Comparison of ENCODE assay signal across 35 cellular contexts in the genomic region with DNA sequence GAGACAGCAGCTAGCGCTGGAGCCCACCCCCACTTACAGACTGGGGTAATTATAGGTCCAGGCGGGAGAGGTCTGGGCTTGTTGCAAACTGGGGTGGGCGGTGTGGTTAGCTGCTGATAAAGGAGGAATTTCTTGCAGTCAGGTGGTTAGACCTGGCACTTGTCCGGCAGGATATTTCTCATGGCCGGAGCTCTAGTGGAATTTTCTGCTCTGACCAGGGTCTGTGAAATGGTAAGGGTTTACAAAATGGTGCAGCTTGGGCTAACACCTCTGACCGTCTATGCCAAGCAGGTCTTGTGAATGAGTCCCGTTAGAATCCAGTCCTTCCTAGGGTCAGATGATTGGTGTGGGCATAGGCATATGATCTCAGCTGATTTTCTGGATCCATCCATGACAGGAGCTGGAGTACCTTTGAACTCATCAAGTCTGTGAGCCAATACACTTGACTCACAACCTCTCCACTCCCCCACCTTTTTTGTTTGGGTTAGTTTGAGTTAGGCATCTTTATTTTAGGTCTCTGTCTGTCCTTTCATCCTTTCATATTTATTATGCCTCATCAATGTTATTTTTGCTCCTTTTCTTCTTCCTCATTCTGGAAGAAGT.
"Had no signal": no experiment of that assay in that cellular context is flagged by ENCODE, and none has a peak within 500 bp of the region (broad histone marks: within the 10 kb centered on the region; RNA-seq: fewer than 3 reads in every experiment).

No MANE protein-coding gene starts in this region.

- H3K4me3 Mint-ChIP-seq: activated CD4-positive, alpha-beta memory T cell treated with anti-CD3 and anti-CD28 coated beads for 36 hours; activated CD4-positive, alpha-beta T cell treated with anti-CD3 and anti-CD28 coated beads, Interleukin-2, amount 10 ng/mL, durations not matched to agents 24 days and 14 days; activated naive CD8-positive, alpha-beta T cell treated with anti-CD3 and anti-CD28 coated beads, Interleukin-2, amount 50 U/mL, for 24 hours; activated T-helper 1 cell treated with anti-CD3 and anti-CD28 coated beads, Interleukin-12 subunit alpha, Interleukin-12 subunit beta, Interleukin-2, Interleukin-4 antibody, amounts not matched to agents 30 ng/mL and 10 ng/mL and 1 ng/mL, durations not matched to agents 14 hours and 24 hours and 36 hours; brain; effector memory CD8-positive, alpha-beta T cell; nephron; stimulated activated naive B cell treated with anti-CD40 and anti-IgM and Interleukin-4, amounts not matched to agents 10 μg/mL and 1 μg/mL and 100 μg/mL, for 72 hours had no signal

- H3K4me3 ChIP-seq: coronary artery, heart right ventricle, left lung, lower lobe of right lung, mucosa of descending colon, pancreas, prostate gland, sigmoid colon, stomach, tibial artery had no signal

- H3K27ac Mint-ChIP-seq: activated CD4-positive, alpha-beta memory T cell treated with anti-CD3 and anti-CD28 coated beads for 36 hours; activated CD4-positive, alpha-beta T cell treated with anti-CD3 and anti-CD28 coated beads, Interleukin-2, amount 10 ng/mL, durations not matched to agents 24 days and 14 days; activated naive CD8-positive, alpha-beta T cell treated with anti-CD3 and anti-CD28 coated beads, Interleukin-2, amount 50 U/mL, for 24 hours; activated T-helper 1 cell treated with anti-CD3 and anti-CD28 coated beads, Interleukin-12 subunit alpha, Interleukin-12 subunit beta, Interleukin-2, Interleukin-4 antibody, amounts not matched to agents 30 ng/mL and 10 ng/mL and 1 ng/mL, durations not matched to agents 14 hours and 24 hours and 36 hours; brain; effector memory CD8-positive, alpha-beta T cell; nephron; stimulated activated naive B cell treated with anti-CD40 and anti-IgM and Interleukin-4, amounts not matched to agents 10 μg/mL and 1 μg/mL and 100 μg/mL, for 72 hours had no signal

- FAIRE-seq: endothelial cell of umbilical vein, pancreas, small intestine had no signal

- H3K4me1 ChIP-seq: heart right ventricle, left lung, lower lobe of right lung, pancreas, prostate gland, sigmoid colon, stomach, tibial artery had no signal

- H3K36me3 ChIP-seq: heart right ventricle, left lung, lower lobe of right lung, neutrophil, pancreas, prostate gland, sigmoid colon, stomach, tibial artery had no signal

- DNase-seq: activated CD4-positive, alpha-beta memory T cell treated with anti-CD3 and anti-CD28 coated beads for 36 hours; activated CD4-positive, alpha-beta T cell treated with anti-CD3 and anti-CD28 coated beads, Interleukin-2, amount 10 ng/mL, durations not matched to agents 24 days and 14 days; activated CD4-positive, CD25-positive, alpha-beta regulatory T cell treated with anti-CD3 and anti-CD28 coated beads, Interleukin-2, amount 50 U/mL, for 72 hours; activated CD8-positive, alpha-beta memory T cell treated with anti-CD3 and anti-CD28 coated beads, Interleukin-2, amount 50 U/mL, for 4 hours; activated effector memory CD4-positive, alpha-beta T cell treated with anti-CD3 and anti-CD28 coated beads, Interleukin-2, amount 50 U/mL, for 16 hours; activated naive CD4-positive, alpha-beta T cell treated with anti-CD3 and anti-CD28 coated beads, Interleukin-2, amount 50 U/mL, for 16 hours; activated naive CD8-positive, alpha-beta T cell treated with anti-CD3 and anti-CD28 coated beads, Interleukin-2, amount 50 U/mL, for 24 hours; activated T-cell treated with anti-CD3 and anti-CD28 coated beads, Interleukin-2, amount 50 U/mL, for 1 hour; anterior cingulate cortex; effector memory CD8-positive, alpha-beta T cell; foreskin melanocyte; heart right ventricle; kidney glomerular epithelial cell; left lung; lower lobe of right lung; mesendoderm; mucosa of descending colon; retina; sigmoid colon; small intestine; stimulated activated CD4-positive, alpha-beta T cell treated with anti-CD3 and anti-CD28 coated beads, Interleukin-1b, Interleukin-23, amount 100 ng/mL, for 48 hours; stimulated activated CD4-positive, alpha-beta T cell treated with anti-CD3 and anti-CD28 coated beads, Interleukin-4, amount 100 ng/mL, for 4 hours; stimulated activated CD8-positive, alpha-beta memory T cell treated with anti-CD3 and anti-CD28 coated beads, Interleukin-4, amount 100 ng/mL, for 48 hours; stimulated activated naive B cell treated with anti-CD40 and anti-IgM and Interleukin-4, amounts not matched to agents 10 μg/mL and 1 μg/mL and 100 μg/mL, for 72 hours; stomach; T-helper 2 cell; tibial artery had no signal

- H3K9me3 Mint-ChIP-seq: activated CD4-positive, alpha-beta memory T cell treated with anti-CD3 and anti-CD28 coated beads for 36 hours; activated CD4-positive, alpha-beta T cell treated with anti-CD3 and anti-CD28 coated beads, Interleukin-2, amount 10 ng/mL, durations not matched to agents 24 days and 14 days; activated naive CD8-positive, alpha-beta T cell treated with anti-CD3 and anti-CD28 coated beads, Interleukin-2, amount 50 U/mL, for 24 hours; activated T-helper 1 cell treated with anti-CD3 and anti-CD28 coated beads, Interleukin-12 subunit alpha, Interleukin-12 subunit beta, Interleukin-2, Interleukin-4 antibody, amounts not matched to agents 30 ng/mL and 10 ng/mL and 1 ng/mL, durations not matched to agents 14 hours and 24 hours and 36 hours; brain; nephron; stimulated activated naive B cell treated with anti-CD40 and anti-IgM and Interleukin-4, amounts not matched to agents 10 μg/mL and 1 μg/mL and 100 μg/mL, for 72 hours had no signal

- H3K4me1 Mint-ChIP-seq: activated CD4-positive, alpha-beta T cell treated with anti-CD3 and anti-CD28 coated beads, Interleukin-2, amount 10 ng/mL, durations not matched to agents 24 days and 14 days; activated naive CD8-positive, alpha-beta T cell treated with anti-CD3 and anti-CD28 coated beads, Interleukin-2, amount 50 U/mL, for 24 hours; brain; nephron; stimulated activated naive B cell treated with anti-CD40 and anti-IgM and Interleukin-4, amounts not matched to agents 10 μg/mL and 1 μg/mL and 100 μg/mL, for 72 hours had no signal

- H3K36me3 Mint-ChIP-seq: activated CD4-positive, alpha-beta memory T cell treated with anti-CD3 and anti-CD28 coated beads for 36 hours; brain; stimulated activated naive B cell treated with anti-CD40 and anti-IgM and Interleukin-4, amounts not matched to agents 10 μg/mL and 1 μg/mL and 100 μg/mL, for 72 hours had no signal

- H3K27me3 ChIP-seq: heart right ventricle, left lung, neutrophil, pancreas, sigmoid colon, stomach, tibial artery had no signal

- H3K27ac ChIP-seq: coronary artery, heart right ventricle, left lung, lower lobe of right lung, neutrophil, pancreas, prostate gland, sigmoid colon, stomach, tibial artery had no signal

- ATAC-seq: activated naive CD8-positive, alpha-beta T cell treated with anti-CD3 and anti-CD28 coated beads, Interleukin-2, amount 50 U/mL, for 24 hours; effector memory CD8-positive, alpha-beta T cell; heart right ventricle; left lung; lower lobe of right lung; mucosa of descending colon; pancreas; stimulated activated naive B cell treated with anti-CD40 and anti-IgM and Interleukin-4, amounts not matched to agents 10 μg/mL and 1 μg/mL and 100 μg/mL, for 72 hours had no signal

- H3K27me3 Mint-ChIP-seq: activated CD4-positive, alpha-beta T cell treated with anti-CD3 and anti-CD28 coated beads, Interleukin-2, amount 10 ng/mL, durations not matched to agents 24 days and 14 days; effector memory CD8-positive, alpha-beta T cell had no signal

- H3K9me3 ChIP-seq: heart right ventricle, left lung, lower lobe of right lung, mucosa of descending colon, neutrophil, prostate gland, sigmoid colon, stomach, tibial artery had no signal
